Comparison of ENCODE assay signal across 1 cellular context in the genomic region with DNA sequence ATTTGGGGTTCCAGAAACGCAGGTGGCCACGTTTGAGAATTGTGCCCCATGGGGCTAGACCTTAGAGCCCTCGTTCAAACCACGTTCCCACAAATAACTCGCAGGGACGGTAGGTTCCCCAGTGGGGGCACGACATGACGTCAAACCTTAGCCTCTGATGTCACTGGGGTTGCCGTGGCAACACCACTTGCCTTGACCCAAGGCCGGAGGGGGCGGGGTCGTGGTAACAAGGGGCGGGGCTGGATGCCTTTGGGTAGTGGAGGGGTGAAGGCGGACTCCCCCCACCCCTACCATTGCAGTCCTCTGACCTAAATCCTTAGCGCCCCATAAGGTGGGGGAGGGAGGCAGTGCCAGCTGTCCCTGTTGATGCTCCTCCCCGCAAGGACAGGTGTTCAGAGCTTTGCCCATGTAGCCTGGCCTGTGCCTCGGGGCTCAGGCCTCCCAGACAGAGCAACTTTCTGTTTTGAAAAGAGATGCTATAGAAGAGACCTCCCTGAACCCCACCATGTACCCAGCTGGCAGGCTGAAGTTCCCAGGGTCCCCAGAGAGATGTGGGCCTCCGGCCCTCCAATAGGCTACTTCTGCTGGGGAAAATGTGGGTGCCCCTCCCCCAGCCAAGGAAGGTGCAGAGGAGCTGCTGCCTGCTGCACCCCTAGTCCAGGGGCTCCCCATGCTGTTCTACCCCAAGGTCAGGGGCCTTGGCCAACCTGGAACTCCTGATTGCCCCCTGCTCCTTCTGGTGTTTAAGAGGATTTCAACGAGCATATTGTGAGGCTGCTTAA.
TF ChIP-seq lines count a peak whose summit lies in the region.

No MANE protein-coding gene starts in this region.

TF ChIP-seq in GM12878, 131 proteins besides CTCF, POLR2A, EP300 and RAD21 (continued from another document):
- TF ChIP-seq TCF7 (IDR thresholded peaks at IDR 0.05; ENCODE audit: borderline replicate concordance) (no peak), KAT2A (conservative IDR thresholded peaks at IDR 0.05; ENCODE audit: control insufficient read depth, low read depth, low read length) (no peak)
